In the genomic region with DNA sequence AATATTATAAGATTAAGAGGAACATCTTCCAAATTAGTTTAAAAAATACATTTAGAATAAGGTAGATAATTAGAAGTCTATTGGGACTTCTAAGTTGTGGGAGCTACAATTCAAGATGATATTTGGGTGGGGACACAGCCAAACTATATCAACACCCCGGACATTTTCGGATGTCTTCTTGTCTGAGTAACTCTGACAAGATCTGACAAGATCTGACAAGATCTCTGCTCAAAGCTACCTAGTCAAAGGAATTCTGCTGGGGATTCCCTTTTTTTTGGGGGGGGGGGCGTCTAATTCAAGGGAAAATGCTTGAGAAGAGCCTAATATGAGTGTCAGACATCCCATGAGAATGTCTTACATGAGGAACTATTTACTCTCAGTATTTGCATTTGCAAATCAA, we compare ENCODE assay signal across 11 cellular contexts. TPM values are rescaled to one million over a fixed set of nuclear protein-coding genes. Genes with fewer than 3 reads are reported as not detected.
"Had no signal": no experiment of that assay in that cellular context is flagged by ENCODE, and none has a peak within 500 bp of the region (broad histone marks: within the 10 kb centered on the region; RNA-seq: fewer than 3 reads in every experiment).

No MANE protein-coding gene starts in this region.

- H3K36me3 ChIP-seq: HAP-1 had no signal

- H3K27ac ChIP-seq: GM23248 had no signal

- H3K4me3 ChIP-seq: GM23248, GM23338, HAP-1 had no signal

- ATAC-seq: GM23338, HCT116 had no signal

- FAIRE-seq: H1, H54 had no signal

- DNase-seq: GM23248, GOT3, H7, H9, HCEC 1CT, HFFc6 had no signal

RNA-seq across cellular contexts. Expression of a gene that starts 5.2 kb away (rescaled TPM):
- total RNA-seq: GM23248 had no signal
